In the genomic region with DNA sequence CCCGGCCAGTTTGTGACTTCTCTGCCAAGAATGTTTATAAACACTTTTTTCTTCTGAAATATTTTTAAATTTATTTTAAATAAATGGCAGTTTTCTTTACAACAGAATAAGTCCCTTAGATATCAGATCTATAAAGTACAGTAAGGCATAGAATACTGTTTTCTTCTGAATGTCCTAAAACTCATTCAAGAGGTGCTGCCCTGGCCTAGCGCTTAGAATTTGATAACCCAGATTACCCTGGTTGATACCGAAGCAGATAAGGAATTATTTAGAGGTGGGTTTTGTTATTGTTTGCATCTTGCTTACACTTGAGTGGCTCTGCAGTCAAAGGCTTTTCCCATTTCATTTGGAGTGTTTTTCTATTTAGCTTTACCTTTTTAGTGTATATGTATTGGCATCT, we compare ENCODE assay signal across 8 cellular contexts. TPM values are rescaled to one million over a fixed set of nuclear protein-coding genes. Genes with fewer than 3 reads are reported as not detected.
DNase-seq lines count a peak whose midpoint lies in the region; ATAC-seq, FAIRE-seq and TF ChIP-seq lines count a peak whose summit lies in the region.

No MANE protein-coding gene starts in this region.

- peaks cover 25% of the 10 kb centered on the region for H3K79me2 ChIP-seq in GM23248 (ENCODE audit: insufficient read depth)
- H3K79me2 ChIP-seq in fibroblast of lung (ENCODE audit: control insufficient read depth, insufficient read depth, low read length): peaks cover 5% of the 10 kb centered on the region

- in situ Hi-C loops in GM23248 (cut with MboI): no loop called here

- H3K4me3 ChIP-seq in GM23248 (peak overlapping the region; percentile 89), SJCRH30 (peak overlapping the region; percentile 80), fibroblast of lung (replicated peaks in 1 of 4; ENCODE audit: control extremely low read depth in 1 of 4, insufficient read depth in 1 of 4, low read depth in 3 of 4, low read length in 4 of 4) (peak overlapping the region; percentile 76 to 96 (median 92)), sigmoid colon (peak overlapping the region; percentile 66 to 97 (median 84))

- 70 to 72% methylated on average over 3 of the region's 3 CpGs for WGBS in GM23248 (ENCODE audit: low coverage in 1 of 2, low lambda C conversion rate in 2 of 2, missing lambda C conversion rate in 2 of 2), 2 experiments
- 42 to 69% methylated on average over 3 of the region's 3 CpGs for WGBS in sigmoid colon, 2 donors

- no peak overlapping the region for H3K27ac ChIP-seq in GM23248
- H3K27ac ChIP-seq in SJCRH30: no peak overlapping the region
- no peak overlapping the region for H3K27ac ChIP-seq in fibroblast of lung (ENCODE audit: insufficient read depth, low read length)
- no peak overlapping the region for H3K27ac ChIP-seq in sigmoid colon

- DNase-seq in GM23248: no peak
- no peak for DNase-seq in SJCRH30
- no peak for DNase-seq in fibroblast of lung (ENCODE audit: low read depth in 2 of 2)
- no peak for DNase-seq in sigmoid colon
- DNase-seq in H54 (ENCODE audit: insufficient read length, low spot score): no peak
- no peak for DNase-seq in NCI-H524 (lab: John Stamatoyannopoulos, UW)
- DNase-seq in AG20443 (ENCODE audit: low spot score): no peak

- ATAC-seq in HG03342 (IDR thresholded peaks at IDR 0.05; ENCODE audit: unreplicated experiment): no peak

- TF ChIP-seq EP300 in sigmoid colon (IDR thresholded peaks at IDR 0.05): no peak

- H2AFZ ChIP-seq in GM23248 (peak overlapping the region; percentile 96; the same call in 1 of the 2 replicates), fibroblast of lung (ENCODE audit: low read length) (no peak overlapping the region)

- TF ChIP-seq CTCF in fibroblast of lung (conservative IDR thresholded peaks at IDR 0.05 in 1 of 2, IDR thresholded peaks at IDR 0.05 in 1 of 2; ENCODE audit: low read depth in 1 of 2, low read length in 2 of 2) (no peak), sigmoid colon (IDR thresholded peaks at IDR 0.05) (no peak)

- H3K9me2 ChIP-seq in GM23248 (ENCODE audit: insufficient read depth): no peaks in the 10 kb centered on the region

- no peaks in the 10 kb centered on the region for H3K36me3 ChIP-seq in GM23248 (ENCODE audit: low read depth)
- H3K36me3 ChIP-seq in SJCRH30: peaks cover 24% of the 10 kb centered on the region
- peaks cover 1% of the 10 kb centered on the region for H3K36me3 ChIP-seq in fibroblast of lung (ENCODE audit: control insufficient read depth, insufficient read depth, low read length)
- peaks cover 7 to 47% (median 16%) of the 10 kb centered on the region in 4 donors for H3K36me3 ChIP-seq in sigmoid colon

- H3K27me3 ChIP-seq in GM23248 (replicated peaks; ENCODE audit: insufficient read depth): no peaks in the 10 kb centered on the region
- no peaks in the 10 kb centered on the region for H3K27me3 ChIP-seq in SJCRH30
- H3K27me3 ChIP-seq in fibroblast of lung (ENCODE audit: control insufficient read depth, insufficient read depth, low read length): no peaks in the 10 kb centered on the region
- H3K27me3 ChIP-seq in sigmoid colon: no peaks in the 10 kb centered on the region

- H3K4me2 ChIP-seq in GM23248 (ENCODE audit: unreplicated experiment): peak overlapping the region; percentile 82
- H3K4me2 ChIP-seq in fibroblast of lung (ENCODE audit: extremely low read depth, insufficient read depth, low read length): peak overlapping the region; percentile 72

- peak overlapping the region; percentile 79 for H3K9ac ChIP-seq in GM23248
- H3K9ac ChIP-seq in fibroblast of lung (ENCODE audit: insufficient read depth, low read length): no peak overlapping the region

- H3K4me1 ChIP-seq in GM23248 (ENCODE audit: insufficient read depth) (peaks cover 15% of the 10 kb centered on the region), SJCRH30 (peaks cover 5% of the 10 kb centered on the region), fibroblast of lung (ENCODE audit: control insufficient read depth, extremely low read depth, insufficient read depth, low read length) (peaks cover 6% of the 10 kb centered on the region), sigmoid colon (peaks cover 0 to 30% (median 21%) of the 10 kb centered on the region in 4 donors)

- H4K20me1 ChIP-seq in GM23248 (ENCODE audit: insufficient read depth) (no peaks in the 10 kb centered on the region), fibroblast of lung (ENCODE audit: control insufficient read depth, extremely low read depth, insufficient read depth, low read length) (no peaks in the 10 kb centered on the region)

- H3K9me3 ChIP-seq in GM23248 (ENCODE audit: low read depth): no peaks in the 10 kb centered on the region
- no peaks in the 10 kb centered on the region for H3K9me3 ChIP-seq in SJCRH30 (replicated peaks)
- no peaks in the 10 kb centered on the region for H3K9me3 ChIP-seq in fibroblast of lung (ENCODE audit: control insufficient read depth, insufficient read depth, low read depth, low read length)
- no peaks in the 10 kb centered on the region for H3K9me3 ChIP-seq in sigmoid colon

- FAIRE-seq in H54 (lab: Jason Lieb, UNC): no peak

- 0 out of 2 replicates have a peak, but pooled peaks cover 10% of the 10 kb centered on the region for H3F3A ChIP-seq in GM23248 (ENCODE audit: insufficient read depth)

- TF ChIP-seq POLR2A in sigmoid colon (IDR thresholded peaks at IDR 0.05) (no peak), H54 (IDR thresholded peaks at IDR 0.05; ENCODE audit: low read depth, low read length) (no peak)

- intact Hi-C loops in sigmoid colon (cut with DNase I): loop anchor here (5.0 kb wide), 1 partner anchor 78 kb away; a partner anchor contains a TSS

RNA-seq across cellular contexts. Expression of a gene that starts 1.1 kb away (rescaled TPM):
- 18.9 and 26.7 TPM in 2 replicates for total RNA-seq in GM23248 (2014; rRNA removed; shearing (Covaris generic))
- polyA plus RNA-seq in GM23248 (2016; fragmentation: Nextera tagmentation; extraction: Ambion mirVana) (18.5 and 19.4 TPM in 2 replicates), fibroblast of lung (19.6 and 22.1 TPM in 2 replicates), sigmoid colon (10 to 100 TPM; 19.0 to 31.2 (median 28.0) TPM)
- total RNA-seq in SJCRH30 (2014; rRNA removed; shearing (Covaris generic)): 31.3 and 32.3 TPM in 2 replicates
- total RNA-seq in fibroblast of lung (15.9 and 16.8 TPM in 2 replicates), sigmoid colon (10 to 100 TPM; 25.5 to 30.1 (median 26.9) TPM)
- polyA plus RNA-seq in fibroblast of lung (2012): 13.5 and 16.3 TPM in 2 replicates
- polyA minus RNA-seq in fibroblast of lung (ENCODE audit: low replicate concordance): 16.9 and 17.1 TPM in 2 replicates

RNA-seq across cellular contexts. Expression of a gene that starts 1.3 kb away (rescaled TPM):
- total RNA-seq in GM23248 (2014; rRNA removed; shearing (Covaris generic)): 24.3 and 25.6 TPM in 2 replicates
- 44.2 and 49.8 TPM in 2 replicates for polyA plus RNA-seq in GM23248 (2016; fragmentation: Nextera tagmentation; extraction: Ambion mirVana)
- total RNA-seq in SJCRH30 (2014; rRNA removed; shearing (Covaris generic)): 80.1 and 88.0 TPM in 2 replicates
- 78.1 and 88.7 TPM in 2 replicates for total RNA-seq in fibroblast of lung
- 54.9 and 58.7 TPM in 2 replicates for polyA plus RNA-seq in fibroblast of lung
- polyA plus RNA-seq in fibroblast of lung (2012): 40.6 and 45.8 TPM in 2 replicates
- 9.9 and 13.3 TPM in 2 replicates for polyA minus RNA-seq in fibroblast of lung (ENCODE audit: low replicate concordance)
- total RNA-seq in sigmoid colon: 10 to 100 TPM; 69.9 to 92.2 (median 74.4) TPM
- 10 to 100 TPM; 38.1 to 49.2 (median 48.0) TPM for polyA plus RNA-seq in sigmoid colon

RNA-seq across cellular contexts. Expression of a gene that starts 21.7 kb away (rescaled TPM):
- total RNA-seq in GM23248 (2014; rRNA removed; shearing (Covaris generic)): not detected in 2 replicates
- polyA plus RNA-seq in GM23248 (2016; fragmentation: Nextera tagmentation; extraction: Ambion mirVana): not detected in 2 replicates
- total RNA-seq in SJCRH30 (2014; rRNA removed; shearing (Covaris generic)): not detected in 2 replicates
- not detected in 2 replicates for total RNA-seq in fibroblast of lung
- not detected in 2 replicates for polyA plus RNA-seq in fibroblast of lung
- not detected in 2 replicates for polyA plus RNA-seq in fibroblast of lung (2012)
- not detected in 2 replicates for polyA minus RNA-seq in fibroblast of lung (ENCODE audit: low replicate concordance)
- 1 to 10 TPM in 3 of 4 donors, under 1 TPM in 1; 0.82 to 8.9 (median 4.1) TPM for total RNA-seq in sigmoid colon
- under 1 TPM in 1 of 3 donors, not detected in 2; 0.25 TPM for polyA plus RNA-seq in sigmoid colon

RNA-seq across cellular contexts. Expression of a gene that starts 30.0 kb away (rescaled TPM):
- total RNA-seq in GM23248 (2014; rRNA removed; shearing (Covaris generic)): 36.9 and 40.3 TPM in 2 replicates
- polyA plus RNA-seq in GM23248 (2016; fragmentation: Nextera tagmentation; extraction: Ambion mirVana): 27.4 and 28.7 TPM in 2 replicates
- total RNA-seq in SJCRH30 (2014; rRNA removed; shearing (Covaris generic)): 38.2 and 39.1 TPM in 2 replicates
- 36.7 and 44.3 TPM in 2 replicates for total RNA-seq in fibroblast of lung
- polyA plus RNA-seq in fibroblast of lung: 39.0 and 41.6 TPM in 2 replicates
- 38.4 and 43.5 TPM in 2 replicates for polyA plus RNA-seq in fibroblast of lung (2012)
- 117 TPM in 2 replicates for polyA minus RNA-seq in fibroblast of lung (ENCODE audit: low replicate concordance)
- total RNA-seq in sigmoid colon: 10 to 100 TPM; 35.7 to 53.7 (median 37.3) TPM
- polyA plus RNA-seq in sigmoid colon: 10 to 100 TPM; 22.8 to 26.4 (median 22.9) TPM

RNA-seq across cellular contexts. Expression of a gene that starts 30.7 kb away (rescaled TPM):
- total RNA-seq in GM23248 (2014; rRNA removed; shearing (Covaris generic)): 9.0 and 13.3 TPM in 2 replicates
- polyA plus RNA-seq in GM23248 (2016; fragmentation: Nextera tagmentation; extraction: Ambion mirVana) (13.6 and 16.3 TPM in 2 replicates), fibroblast of lung (11.4 and 27.7 TPM in 2 replicates), sigmoid colon (10 to 100 TPM in 1 of 3 donors, 1 to 10 TPM in 2; 1.8 to 13.0 (median 3.0) TPM)
- 71.2 and 75.7 TPM in 2 replicates for total RNA-seq in SJCRH30 (2014; rRNA removed; shearing (Covaris generic))
- total RNA-seq in fibroblast of lung (5.9 and 7.4 TPM in 2 replicates), sigmoid colon (1 to 10 TPM; 6.4 to 8.9 (median 8.0) TPM)
- polyA plus RNA-seq in fibroblast of lung (2012): 9.3 and 20.3 TPM in 2 replicates
- 14.2 and 26.4 TPM in 2 replicates for polyA minus RNA-seq in fibroblast of lung (ENCODE audit: low replicate concordance)
